Comparison of ENCODE assay signal across 16 cellular contexts in the genomic region with DNA sequence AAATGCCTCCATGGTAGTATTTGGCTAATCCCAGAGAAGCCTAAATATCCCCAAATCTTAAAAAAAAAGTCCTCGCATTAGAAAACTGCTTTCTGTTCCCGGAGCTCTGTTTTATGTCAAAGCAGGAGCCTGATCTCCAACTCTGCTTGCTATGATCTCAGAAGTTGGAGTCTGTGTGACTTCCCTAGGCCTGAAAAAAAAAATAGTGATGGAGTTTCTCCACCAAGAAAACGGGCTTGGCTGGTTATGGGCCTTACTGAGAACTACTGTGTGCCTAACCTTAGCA.
"Had no signal": no experiment of that assay in that cellular context is flagged by ENCODE, and none has a peak within 500 bp of the region (broad histone marks: within the 10 kb centered on the region; RNA-seq: fewer than 3 reads in every experiment).

No MANE protein-coding gene starts in this region.

- H3K4me1 ChIP-seq: foreskin keratinocyte, neural progenitor cell, upper lobe of right lung had no signal

- H3K9ac ChIP-seq: neural progenitor cell had no signal

- H2AFZ ChIP-seq: neural progenitor cell had no signal

- H3K27ac ChIP-seq: cardiac muscle cell, foreskin keratinocyte, neural progenitor cell, ovary, upper lobe of right lung had no signal

- DNase-seq: activated CD4-positive, alpha-beta T cell treated with anti-CD3 and anti-CD28 coated beads for 1 hour; activated CD4-positive, alpha-beta T cell treated with anti-CD3 and anti-CD28 coated beads, Interleukin-2, amount 50 U/mL, for 4 hours; activated naive CD4-positive, alpha-beta T cell treated with Interleukin-2 at 50 U/mL for 16 hours; activated T-cell treated with anti-CD3 and anti-CD28 coated beads for 4 hours; naive B cell; ovary; stimulated activated CD4-positive, alpha-beta T cell treated with anti-CD3 and anti-CD28 coated beads, Interleukin-4, amount 100 ng/mL, for 1 hour; stimulated activated naive B cell treated with anti-CD40 and anti-IgM and Interleukin-4, amounts not matched to agents 10 μg/mL and 1 μg/mL and 100 μg/mL, for 72 hours; substantia nigra; T-helper 9 cell; upper lobe of right lung had no signal

- H3K36me3 ChIP-seq: cardiac muscle cell, ovary, upper lobe of right lung had no signal

- H3K4me2 ChIP-seq: neural progenitor cell had no signal

- H3K27me3 ChIP-seq: cardiac muscle cell, esophagus muscularis mucosa, foreskin keratinocyte, neural progenitor cell, ovary, upper lobe of right lung had no signal

- H3K4me3 ChIP-seq: cardiac muscle cell, esophagus muscularis mucosa, neural progenitor cell, ovary, upper lobe of right lung had no signal

- ATAC-seq: activated naive CD8-positive, alpha-beta T cell treated with anti-CD3 and anti-CD28 coated beads, Interleukin-2, amount 50 U/mL, for 24 hours; foreskin keratinocyte; stimulated activated naive B cell treated with anti-CD40 and anti-IgM and Interleukin-4, amounts not matched to agents 10 μg/mL and 1 μg/mL and 100 μg/mL, for 72 hours had no signal
